In the genomic region with DNA sequence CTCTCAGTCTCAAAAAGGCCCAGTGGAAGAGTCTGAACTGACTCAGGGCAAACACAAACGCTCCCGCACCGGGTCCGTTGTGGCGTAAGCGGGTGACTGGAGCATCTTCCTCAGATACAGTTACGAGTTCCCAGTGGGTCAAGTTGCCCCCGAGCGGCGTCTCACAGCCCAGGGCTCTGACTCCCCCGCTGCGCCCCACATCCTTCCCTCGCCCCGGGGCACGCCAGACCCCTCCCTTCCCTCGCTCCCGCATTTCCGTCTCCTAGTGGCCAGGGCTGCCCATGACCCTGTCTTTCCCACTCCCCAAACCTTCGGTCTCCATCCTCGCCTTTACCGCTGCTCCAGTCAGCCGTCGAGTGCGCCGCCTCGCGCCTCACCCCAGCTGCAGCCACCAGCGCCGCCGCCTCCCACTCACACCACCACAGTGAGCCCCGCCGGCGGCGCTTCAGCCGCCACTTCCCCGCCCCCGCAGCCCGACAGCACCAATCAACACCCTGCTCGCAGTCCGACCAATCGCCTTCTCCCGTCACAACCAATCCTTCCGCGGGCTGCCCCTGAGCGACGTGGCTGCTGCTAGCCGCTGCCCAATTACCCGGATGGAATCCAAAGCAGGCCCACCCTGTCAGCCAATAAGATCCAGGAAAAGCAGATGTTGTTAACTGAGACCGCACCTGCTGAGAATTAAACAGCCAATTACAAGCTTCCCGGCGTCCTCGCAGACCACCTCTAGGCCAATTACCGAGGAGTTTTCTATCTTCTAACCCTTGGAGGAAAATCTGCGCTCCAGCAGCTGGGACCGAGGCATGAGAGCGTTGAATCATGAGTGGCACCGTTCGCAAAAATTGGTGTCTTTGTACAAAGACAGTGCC, we compare ENCODE assay signal across 8 cellular contexts. TPM values are rescaled to one million over a fixed set of nuclear protein-coding genes. Genes with fewer than 3 reads are reported as not detected.
A peak's percentile ranks its signal among the peaks of the same experiment; 100 is the strongest.
DNase-seq lines count a peak whose midpoint lies in the region; ATAC-seq, FAIRE-seq and TF ChIP-seq lines count a peak whose summit lies in the region.

A gene with protein sequence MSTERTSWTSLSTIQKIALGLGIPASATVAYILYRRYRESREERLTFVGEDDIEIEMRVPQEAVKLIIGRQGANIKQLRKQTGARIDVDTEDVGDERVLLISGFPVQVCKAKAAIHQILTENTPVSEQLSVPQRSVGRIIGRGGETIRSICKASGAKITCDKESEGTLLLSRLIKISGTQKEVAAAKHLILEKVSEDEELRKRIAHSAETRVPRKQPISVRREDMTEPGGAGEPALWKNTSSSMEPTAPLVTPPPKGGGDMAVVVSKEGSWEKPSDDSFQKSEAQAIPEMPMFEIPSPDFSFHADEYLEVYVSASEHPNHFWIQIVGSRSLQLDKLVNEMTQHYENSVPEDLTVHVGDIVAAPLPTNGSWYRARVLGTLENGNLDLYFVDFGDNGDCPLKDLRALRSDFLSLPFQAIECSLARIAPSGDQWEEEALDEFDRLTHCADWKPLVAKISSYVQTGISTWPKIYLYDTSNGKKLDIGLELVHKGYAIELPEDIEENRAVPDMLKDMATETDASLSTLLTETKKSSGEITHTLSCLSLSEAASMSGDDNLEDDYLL (minus strand): TSS at position 430 of the 869 bp plus-strand sequence. CDS start 7,478 bp downstream, outside the sequence.

- no peaks in the 10 kb centered on the region for H3K27me3 ChIP-seq in keratinocyte (ENCODE audit: control insufficient read depth, extremely low read depth, insufficient read depth, low read length)

- no peaks in the 10 kb centered on the region for H3K79me2 ChIP-seq in keratinocyte (ENCODE audit: control insufficient read depth, insufficient read depth, low read length)

- H3K4me2 ChIP-seq in keratinocyte (ENCODE audit: control insufficient read depth, extremely low read depth, insufficient read depth, low read depth, low read length), result peak within 1 kb of the TSS; percentile 97

- H3K9ac ChIP-seq in keratinocyte (ENCODE audit: control insufficient read depth, extremely low read depth, insufficient read depth, low read length), result peak within 1 kb of the TSS; percentile 78

- ATAC-seq in GM19025 (IDR thresholded peaks at IDR 0.05; ENCODE audit: low read depth, unreplicated experiment) (peak; percentile 95), HG03342 (IDR thresholded peaks at IDR 0.05; ENCODE audit: unreplicated experiment) (peak; percentile 94)
- peak; percentile 99 for ATAC-seq in activated CD4-positive, CD25-positive, alpha-beta regulatory T cell treated with anti-CD3 and anti-CD28 coated beads, Interleukin-2, amount 50 U/mL, for 24 hours

- no peaks in the 10 kb centered on the region for H4K20me1 ChIP-seq in keratinocyte (ENCODE audit: control insufficient read depth, extremely low read depth, insufficient read depth, low read length)

- H2AFZ ChIP-seq in keratinocyte (ENCODE audit: control insufficient read depth, low read length), result peak within 1 kb of the TSS; percentile 100

- H3K4me1 ChIP-seq in keratinocyte (ENCODE audit: control insufficient read depth, extremely low read depth, insufficient read depth, low read length), result no peaks in the 10 kb centered on the region

- H3K27ac ChIP-seq in keratinocyte (ENCODE audit: control insufficient read depth, insufficient read depth, low read length), result peak within 1 kb of the TSS; percentile 36

- TF ChIP-seq CTCF in AG10803 (conservative IDR thresholded peaks at IDR 0.05; ENCODE audit: low read length) (peak; percentile 31), keratinocyte (optimal IDR thresholded peaks at IDR 0.05 in 1 of 3, IDR thresholded peaks at IDR 0.05 in 1 of 3, conservative IDR thresholded peaks at IDR 0.05 in 1 of 3; ENCODE audit: extremely low read depth in 1 of 3, insufficient read depth in 2 of 3, low read length in 3 of 3) (peak; percentile 19 to 55 (median 35))

- H3K4me3 ChIP-seq in AG10803 (ENCODE audit: low read length), result peak within 1 kb of the TSS; percentile 74
- H3K4me3 ChIP-seq in keratinocyte (ENCODE audit: control insufficient read depth in 2 of 3, extremely low read depth in 1 of 3, insufficient read depth in 2 of 3, low read depth in 1 of 3, low read length in 3 of 3), result peak within 1 kb of the TSS; percentile 67 to 99 (median 92)

- H3K9me3 ChIP-seq in keratinocyte (ENCODE audit: control insufficient read depth, low read depth, low read length), result no peaks in the 10 kb centered on the region

- FAIRE-seq in keratinocyte (lab: Jason Lieb, UNC), result peak; percentile 96

- no peaks in the 10 kb centered on the region for H3K9me1 ChIP-seq in keratinocyte (ENCODE audit: control insufficient read depth, extremely low read depth, insufficient read depth, low read length)

- DNase-seq in AG10803 (ENCODE audit: low read depth) (peak; percentile 99), NCI-H345 treated with DMSO at 0.1 percent for 48 hours (lab: John Stamatoyannopoulos, UW; ENCODE audit: unreplicated experiment) (peak; percentile 100), cerebellar nuclear complex (lab: John Stamatoyannopoulos, UW) (peak; percentile 88 to 99), keratinocyte (ENCODE audit: low read depth, low spot score) (peak; percentile 91)
- DNase-seq in stimulated activated CD4-positive, alpha-beta T cell treated with anti-CD3 and anti-CD28 coated beads, Interleukin-15, amount 100 ng/mL, for 1 hour (ENCODE audit: low read depth in 1 of 2, low spot score in 1 of 2), result peak; percentile 96 to 97

- dilution Hi-C loops in keratinocyte (cut with MboI; ENCODE audit: extremely low pct_ligation_motif_present, low sequenced_read_pairs), result no loop called here

- H3K36me3 ChIP-seq in keratinocyte (ENCODE audit: control insufficient read depth in 2 of 2, extremely low read depth in 1 of 2, insufficient read depth in 2 of 2, low read length in 2 of 2), result peaks cover 0 to 2% of the 10 kb centered on the region in 2 experiments

RNA-seq across cellular contexts. Expression of the gene that starts here (rescaled TPM):
- polyA plus RNA-seq in keratinocyte, result 7.1 to 10.4 TPM (median 9.7 TPM) in 3 replicates
- 14.3 TPM for polyA plus RNA-seq in keratinocyte (2011; ENCODE audit: low read depth)
- 6.2 and 8.2 TPM in 2 replicates for polyA plus RNA-seq in keratinocyte (2011; cell fraction: cytosol; rRNA removed)
- polyA plus RNA-seq in keratinocyte (2011; cell fraction: nucleus; rRNA removed), result 10.4 and 10.5 TPM in 2 replicates
- 5.6 and 9.6 TPM in 2 replicates for polyA plus RNA-seq in keratinocyte (2012; ENCODE audit: low replicate concordance)
- polyA minus RNA-seq in keratinocyte, result 5.0 to 9.3 TPM (median 6.6 TPM) in 3 replicates
- polyA minus RNA-seq in keratinocyte (2011; cell fraction: cytosol; rRNA and poly(A)+ RNA removed), result 2.3 TPM
- 4.3 and 6.1 TPM in 2 replicates for polyA minus RNA-seq in keratinocyte (2011; cell fraction: nucleus; rRNA and poly(A)+ RNA removed)

Comparison
In these comparisons a context has a peak if more than half of its experiments do, and no peak if none do; other contexts are left out.
1. Peak in every context shown above with its lines: DNase-seq, ATAC-seq, H3K4me3 ChIP-seq and H3K27ac ChIP-seq.